In the genomic region with DNA sequence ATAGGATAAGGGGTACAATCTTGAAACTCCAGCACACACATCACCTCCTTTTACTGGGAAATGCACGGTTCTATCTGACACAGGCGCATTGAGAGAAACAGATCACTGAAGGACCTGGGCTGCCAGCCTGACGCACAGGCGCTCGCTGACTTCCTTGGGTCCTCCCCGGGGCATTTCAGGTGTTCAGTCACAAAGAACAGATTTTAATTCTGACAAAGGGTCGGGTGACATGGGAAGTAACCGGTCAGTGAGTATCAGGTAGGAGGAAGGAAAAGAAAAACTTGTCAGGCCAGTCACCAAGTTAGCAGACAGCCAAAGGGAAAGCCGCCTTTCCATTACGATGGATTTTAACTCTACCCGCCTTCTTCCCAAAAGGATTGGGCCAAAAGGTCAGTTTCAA, we compare ENCODE assay signal across 18 cellular contexts. TPM values are rescaled to one million over a fixed set of nuclear protein-coding genes. Genes with fewer than 3 reads are reported as not detected.
A peak's percentile ranks its signal among the peaks of the same experiment; 100 is the strongest.
DNase-seq lines count a peak whose midpoint lies in the region; ATAC-seq and TF ChIP-seq lines count a peak whose summit lies in the region.
"Had no signal": no experiment of that assay in that cellular context is flagged by ENCODE, and none has a peak within 500 bp of the region (broad histone marks: within the 10 kb centered on the region; RNA-seq: fewer than 3 reads in every experiment).

No MANE protein-coding gene starts in this region.

- H3K27ac ChIP-seq in BLaER1 treated with 17β-estradiol and CSF1 and Interleukin-3, amounts not matched to agents 10 nM and 100 nM, result peak overlapping the region in 6 of 11 experiments; percentile 20 to 87 (median 48); a peak in 13 of 22 replicates
- H3K27ac ChIP-seq in VCaP (peak overlapping the region; percentile 9; the same call in 1 of the 2 replicates), trophoblast cell (ENCODE audit: low read depth, low read length) (peak overlapping the region; percentile 43)
- H3K27ac ChIP-seq: A549, GM23248 had no signal

- DNase-seq in left colon (no peak), trophoblast cell (peak; percentile 41 to 64), erythroblast (lab: John Stamatoyannopoulos, UW) (no peak), NCI-H2029 (lab: John Stamatoyannopoulos, UW) (no peak), HT-29 (ENCODE audit: low spot score) (no peak), NCI-H748 (lab: John Stamatoyannopoulos, UW; ENCODE audit: unreplicated experiment) (no peak)
- DNase-seq: CD4-positive, alpha-beta T cell; DND-41; GF-D8; GM23248; KBM-7; NCI-H1092 treated with DMSO at 0.1 percent for 48 hours; NCI-H1694 treated with DMSO at 0.1 percent for 48 hours; NCI-H82; SHP77 treated with DMSO at 0.1 percent for 48 hours had no signal

- H3K9ac ChIP-seq in BLaER1 treated with 17β-estradiol and CSF1 and Interleukin-3, amounts not matched to agents 10 nM and 100 nM, result peak overlapping the region in 2 of 11 experiments; percentile 4 to 40; a peak in 4 of 22 replicates
- no peak overlapping the region for H3K9ac ChIP-seq in trophoblast cell (ENCODE audit: low read length)
- H3K9ac ChIP-seq: GM23248 had no signal

- no peaks in the 10 kb centered on the region for H3K79me2 ChIP-seq in trophoblast cell (ENCODE audit: control insufficient read depth, insufficient read depth, low read length, poor library complexity)

- WGBS in trophoblast cell (ENCODE audit: extremely low coverage, insufficient coverage, insufficient read length), result no CpG with 5 or more reads among the region's 11 CpGs

- peaks cover 0 to 17% (median 3%) of the 10 kb centered on the region in 11 experiments; a peak in 11 of 22 replicates for H3K9me3 ChIP-seq in BLaER1 treated with 17β-estradiol and CSF1 and Interleukin-3, amounts not matched to agents 10 nM and 100 nM (replicated peaks in 1 of 11)
- H3K9me3 ChIP-seq in trophoblast cell (ENCODE audit: insufficient read depth, low read depth, low read length), result no peaks in the 10 kb centered on the region
- H3K9me3 ChIP-seq: A549 had no signal

- intact Hi-C loops in left colon (cut with DNase I, micrococcal nuclease), result no loop called here

- H2BK12ac ChIP-seq in trophoblast cell (ENCODE audit: low read length), result no peak overlapping the region

- peaks cover 0 to 82% (median 65%) of the 10 kb centered on the region in 11 experiments; a peak in 17 of 22 replicates for H4K20me1 ChIP-seq in BLaER1 treated with 17β-estradiol and CSF1 and Interleukin-3, amounts not matched to agents 10 nM and 100 nM

- ATAC-seq in left colon, result peak; percentile 31
- ATAC-seq: A549 had no signal

- no peak overlapping the region for H4K8ac ChIP-seq in trophoblast cell (ENCODE audit: low read depth, low read length)

- no peak overlapping the region for H3K4me3 ChIP-seq in BLaER1 treated with 17β-estradiol and CSF1 and Interleukin-3, amounts not matched to agents 10 nM and 100 nM
- no peak overlapping the region for H3K4me3 ChIP-seq in trophoblast cell (ENCODE audit: low read depth, low read length)
- H3K4me3 ChIP-seq: A549, GM23248 had no signal

- H3K4ac ChIP-seq in trophoblast cell (ENCODE audit: low read depth, low read length), result no peak overlapping the region

- no peak overlapping the region for H2AFZ ChIP-seq in trophoblast cell (ENCODE audit: insufficient read depth, low read length, poor library complexity)
- H2AFZ ChIP-seq: GM23248 had no signal

- TF ChIP-seq POLR2A in erythroblast (IDR thresholded peaks at IDR 0.05; ENCODE audit: low read length), result no peak

- H3K4me2 ChIP-seq in BLaER1 treated with 17β-estradiol and CSF1 and Interleukin-3, amounts not matched to agents 10 nM and 100 nM, result peak overlapping the region in 3 of 11 experiments; percentile 5 to 35 (median 33); a peak in 2 of 22 replicates
- no peak overlapping the region for H3K4me2 ChIP-seq in trophoblast cell (ENCODE audit: low read length)
- H3K4me2 ChIP-seq: A549 had no signal

- no peak overlapping the region for H2BK5ac ChIP-seq in trophoblast cell (ENCODE audit: low read depth, low read length, poor library complexity)

- no peak overlapping the region for H2AK5ac ChIP-seq in trophoblast cell (ENCODE audit: low read length)

- no peak overlapping the region for H4K12ac ChIP-seq in trophoblast cell (ENCODE audit: low read depth, low read length)

- H3K23ac ChIP-seq in trophoblast cell (ENCODE audit: low read length), result no peak overlapping the region

- no peak overlapping the region for H2BK120ac ChIP-seq in trophoblast cell (ENCODE audit: insufficient read depth, low read length, poor library complexity)

- H3K27me3 ChIP-seq in BLaER1 treated with 17β-estradiol and CSF1 and Interleukin-3, amounts not matched to agents 10 nM and 100 nM, result no peaks in the 10 kb centered on the region
- H3K27me3 ChIP-seq in trophoblast cell (ENCODE audit: insufficient read depth, low read length), result no peaks in the 10 kb centered on the region

- H4K91ac ChIP-seq in trophoblast cell (ENCODE audit: low read depth, low read length), result no peak overlapping the region

- peaks cover 42 to 81% (median 62%) of the 10 kb centered on the region in 10 experiments for H3K4me1 ChIP-seq in BLaER1 treated with 17β-estradiol and CSF1 and Interleukin-3, amounts not matched to agents 10 nM and 100 nM
- H3K4me1 ChIP-seq in trophoblast cell (ENCODE audit: control insufficient read depth in 1 of 2, insufficient read depth in 2 of 2, low read length in 2 of 2), result peaks cover 9 to 12% of the 10 kb centered on the region in 2 experiments
- H3K4me1 ChIP-seq: A549 had no signal

- no peak overlapping the region for H3K18ac ChIP-seq in trophoblast cell (ENCODE audit: low read length)

- H3K79me1 ChIP-seq in trophoblast cell (ENCODE audit: low read length), result peaks cover 11% of the 10 kb centered on the region

- peaks cover 0 to 93% (median 82%) of the 10 kb centered on the region in 11 experiments; a peak in 17 of 22 replicates for H3K36me3 ChIP-seq in BLaER1 treated with 17β-estradiol and CSF1 and Interleukin-3, amounts not matched to agents 10 nM and 100 nM
- no peaks in the 10 kb centered on the region for H3K36me3 ChIP-seq in trophoblast cell (ENCODE audit: control insufficient read depth in 1 of 2, insufficient read depth in 2 of 2, low read length in 2 of 2)

- TF ChIP-seq CTCF in VCaP (conservative IDR thresholded peaks at IDR 0.05), result no peak

- H3K14ac ChIP-seq in trophoblast cell (ENCODE audit: low read length), result no peak overlapping the region

RNA-seq across cellular contexts. Expression of a gene that starts 39.6 kb away (rescaled TPM):
- 10 to 100 TPM; 81.9 to 84.9 TPM for total RNA-seq in left colon
- polyA plus RNA-seq in trophoblast cell (2013), result 7.5 and 7.6 TPM in 2 replicates
- 12.5 and 16.8 TPM in 2 replicates for total RNA-seq in HT-29 (2014; rRNA removed; shearing (Covaris generic))

Comparison
In these comparisons a context has a peak if more than half of its experiments do, and no peak if none do; other contexts are left out.
1. DNase-seq: peak in trophoblast cell (2 of 2); none in left colon (0 of 2), erythroblast (0 of 2), NCI-H2029 (single experiment), HT-29 (single experiment) and NCI-H748 (single experiment).
2. Peak in every context shown above with its lines, with median percentiles within 50 percentile points of each other: H3K27ac ChIP-seq.